14 cellular contexts compared by ENCODE assay signal in genomic region chr10:17506390-17506789, GRCh38. TPM values are rescaled to one million over a fixed set of nuclear protein-coding genes. Genes with fewer than 3 reads are reported as not detected.
DNase-seq lines count a peak whose midpoint lies in the region; ATAC-seq and TF ChIP-seq lines count a peak whose summit lies in the region.
"Had no signal": no experiment of that assay in that cellular context is flagged by ENCODE, and none has a peak within 500 bp of the region (broad histone marks: within the 10 kb centered on the region; RNA-seq: fewer than 3 reads in every experiment).

No MANE protein-coding gene starts in this region.

- no peaks in the 10 kb centered on the region for H3K4me1 ChIP-seq in gastroesophageal sphincter

- intact Hi-C loops in natural killer cell (cut with micrococcal nuclease): loop anchor here (10.0 kb wide), 2 partner anchors 272 to 348 kb away; no protein-coding TSS in a partner anchor

- TF ChIP-seq EP300 in gastroesophageal sphincter (IDR thresholded peaks at IDR 0.05): no peak

- H3K27me3 ChIP-seq in gastroesophageal sphincter: no peaks in the 10 kb centered on the region
- H3K27me3 ChIP-seq: foreskin keratinocyte had no signal

- peak overlapping the region; percentile 88 for H3K27ac Mint-ChIP-seq in activated CD4-positive, alpha-beta T cell treated with anti-CD3 and anti-CD28 coated beads, Interleukin-2, amount 10 ng/mL, durations not matched to agents 7 days and 5 days
- peak overlapping the region; percentile 71 for H3K27ac Mint-ChIP-seq in activated T-helper 17 cell treated with anti-CD3 and anti-CD28 coated beads, Interleukin-2, amount 50 U/mL, for 72 hours
- H3K27ac Mint-ChIP-seq in natural killer cell: peak overlapping the region; percentile 87 to 96
- H3K27ac Mint-ChIP-seq: stimulated activated naive B cell treated with anti-CD40 and anti-IgM and Interleukin-4, amounts not matched to agents 10 μg/mL and 1 μg/mL and 100 μg/mL, for 72 hours had no signal

- 72 to 87% methylated on average over 6 of the region's 6 CpGs for WGBS in gastroesophageal sphincter (ENCODE audit: low coverage in 1 of 2), 2 donors

- H3K4me1 Mint-ChIP-seq in activated CD4-positive, alpha-beta T cell treated with anti-CD3 and anti-CD28 coated beads, Interleukin-2, amount 10 ng/mL, durations not matched to agents 7 days and 5 days: peaks cover 55% of the 10 kb centered on the region
- peaks cover 15% of the 10 kb centered on the region for H3K4me1 Mint-ChIP-seq in activated T-helper 17 cell treated with anti-CD3 and anti-CD28 coated beads, Interleukin-2, amount 50 U/mL, for 72 hours
- H3K4me1 Mint-ChIP-seq in natural killer cell: peaks cover 78 to 85% of the 10 kb centered on the region in 2 donors
- H3K4me1 Mint-ChIP-seq: stimulated activated naive B cell treated with anti-CD40 and anti-IgM and Interleukin-4, amounts not matched to agents 10 μg/mL and 1 μg/mL and 100 μg/mL, for 72 hours had no signal

- peaks cover 19% of the 10 kb centered on the region for H3K36me3 Mint-ChIP-seq in activated CD4-positive, alpha-beta T cell treated with anti-CD3 and anti-CD28 coated beads, Interleukin-2, amount 10 ng/mL, durations not matched to agents 7 days and 5 days (ENCODE audit: low read depth)
- no peaks in the 10 kb centered on the region for H3K36me3 Mint-ChIP-seq in activated T-helper 17 cell treated with anti-CD3 and anti-CD28 coated beads, Interleukin-2, amount 50 U/mL, for 72 hours (ENCODE audit: low read depth)
- no peaks in the 10 kb centered on the region for H3K36me3 Mint-ChIP-seq in natural killer cell
- H3K36me3 Mint-ChIP-seq: stimulated activated naive B cell treated with anti-CD40 and anti-IgM and Interleukin-4, amounts not matched to agents 10 μg/mL and 1 μg/mL and 100 μg/mL, for 72 hours had no signal

- peak overlapping the region; percentile 37 for H3K4me3 Mint-ChIP-seq in activated CD4-positive, alpha-beta T cell treated with anti-CD3 and anti-CD28 coated beads, Interleukin-2, amount 10 ng/mL, durations not matched to agents 7 days and 5 days
- peak overlapping the region; percentile 65 for H3K4me3 Mint-ChIP-seq in activated T-helper 17 cell treated with anti-CD3 and anti-CD28 coated beads, Interleukin-2, amount 50 U/mL, for 72 hours
- H3K4me3 Mint-ChIP-seq in natural killer cell: peak overlapping the region; percentile 92
- H3K4me3 Mint-ChIP-seq: stimulated activated naive B cell treated with anti-CD40 and anti-IgM and Interleukin-4, amounts not matched to agents 10 μg/mL and 1 μg/mL and 100 μg/mL, for 72 hours had no signal

- H3K27ac ChIP-seq in gastroesophageal sphincter: no peak overlapping the region
- H3K27ac ChIP-seq: foreskin keratinocyte had no signal

- TF ChIP-seq CTCF in LNCaP clone FGC (IDR thresholded peaks at IDR 0.05; ENCODE audit: control insufficient read depth, extremely low read depth, insufficient read depth) (no peak), natural killer cell (IDR thresholded peaks at IDR 0.05) (no peak), gastroesophageal sphincter (IDR thresholded peaks at IDR 0.05) (no peak)

- H3K9me3 Mint-ChIP-seq in activated CD4-positive, alpha-beta T cell treated with anti-CD3 and anti-CD28 coated beads, Interleukin-2, amount 10 ng/mL, durations not matched to agents 7 days and 5 days: peaks cover 17% of the 10 kb centered on the region
- H3K9me3 Mint-ChIP-seq in activated T-helper 17 cell treated with anti-CD3 and anti-CD28 coated beads, Interleukin-2, amount 50 U/mL, for 72 hours: peaks cover 7% of the 10 kb centered on the region
- peaks cover 0 to 2% of the 10 kb centered on the region in 2 donors for H3K9me3 Mint-ChIP-seq in natural killer cell

- no peak for TF ChIP-seq POLR2A in gastroesophageal sphincter (IDR thresholded peaks at IDR 0.05)

- peaks cover 4% of the 10 kb centered on the region for H3K27me3 Mint-ChIP-seq in activated CD4-positive, alpha-beta T cell treated with anti-CD3 and anti-CD28 coated beads, Interleukin-2, amount 10 ng/mL, durations not matched to agents 7 days and 5 days
- H3K27me3 Mint-ChIP-seq in activated T-helper 17 cell treated with anti-CD3 and anti-CD28 coated beads, Interleukin-2, amount 50 U/mL, for 72 hours: no peaks in the 10 kb centered on the region
- no peaks in the 10 kb centered on the region for H3K27me3 Mint-ChIP-seq in natural killer cell (ENCODE audit: low read depth in 2 of 2)

- POLR2A ChIA-PET in activated CD4-positive, alpha-beta T cell treated with anti-CD3 and anti-CD28 coated beads, Interleukin-2, amount 10 ng/mL, durations not matched to agents 7 days and 5 days (lab: Charles Lee): no interaction called here

- no peaks in the 10 kb centered on the region for H3K36me3 ChIP-seq in gastroesophageal sphincter

- no peak for DNase-seq in activated CD4-positive, alpha-beta T cell treated with anti-CD3 and anti-CD28 coated beads, Interleukin-2, amount 10 ng/mL, durations not matched to agents 7 days and 5 days
- no peak for DNase-seq in activated CD4-positive, alpha-beta T cell treated with anti-CD3 and anti-CD28 coated beads, Interleukin-2, amount 50 U/mL, for 48 hours
- DNase-seq in LNCaP clone FGC (ENCODE audit: low read depth) (peak; percentile 11), natural killer cell (no peak), cerebellar nuclear complex (lab: John Stamatoyannopoulos, UW) (no peak)
- DNase-seq: aorta; foreskin keratinocyte; NCI-H1694 treated with DMSO at 0.1 percent for 48 hours; stimulated activated naive B cell treated with anti-CD40 and anti-IgM and Interleukin-4, amounts not matched to agents 10 μg/mL and 1 μg/mL and 100 μg/mL, for 72 hours had no signal

- H3K4me3 ChIP-seq in LNCaP clone FGC (ENCODE audit: low read depth, low read length): no peak overlapping the region
- H3K4me3 ChIP-seq in gastroesophageal sphincter: no peak overlapping the region

- CTCF ChIA-PET in activated CD4-positive, alpha-beta T cell treated with anti-CD3 and anti-CD28 coated beads, Interleukin-2, amount 10 ng/mL, durations not matched to agents 7 days and 5 days (lab: Charles Lee): interaction anchor here (1.1 to 2.1 kb wide), 3 partner anchors 10 to 89 kb away, joined by 3 to 6 read pairs (median 3); no protein-coding TSS in a partner anchor

- no peaks in the 10 kb centered on the region for H3K9me3 ChIP-seq in gastroesophageal sphincter

- ATAC-seq in activated T-helper 17 cell treated with anti-CD3 and anti-CD28 coated beads, Interleukin-2, amount 50 U/mL, for 72 hours (replicated peaks): peak; percentile 59
- ATAC-seq in natural killer cell (no peak), GM19351 (IDR thresholded peaks at IDR 0.05; ENCODE audit: unreplicated experiment) (no peak), gastroesophageal sphincter (no peak)
- ATAC-seq: foreskin keratinocyte; HCT116; stimulated activated naive B cell treated with anti-CD40 and anti-IgM and Interleukin-4, amounts not matched to agents 10 μg/mL and 1 μg/mL and 100 μg/mL, for 72 hours had no signal

RNA-seq across cellular contexts. Expression of gene ST8SIA6, which starts 52.0 kb away (rescaled TPM):
- under 1 TPM; 0.15 to 0.20 TPM for total RNA-seq in activated CD4-positive, alpha-beta T cell treated with anti-CD3 and anti-CD28 coated beads, Interleukin-2, amount 10 ng/mL, durations not matched to agents 7 days and 5 days
- under 1 TPM in 1 of 2 donors, not detected in 1; 0.84 TPM for total RNA-seq in activated T-helper 17 cell treated with anti-CD3 and anti-CD28 coated beads, Interleukin-2, amount 50 U/mL, for 72 hours
- 10 to 100 TPM; 12.2 to 19.7 (median 12.5) TPM for total RNA-seq in natural killer cell
- 1 to 10 TPM in 2 of 4 donors, not detected in 2; 1.5 to 1.9 TPM for total RNA-seq in gastroesophageal sphincter
- total RNA-seq: A673 had no signal

Comparison
In these comparisons a context has a peak if more than half of its experiments do, and no peak if none do; other contexts are left out.
1. H3K4me3 Mint-ChIP-seq: peak in every context shown above with its lines; median percentile 92 in natural killer cell; 65 in activated T-helper 17 cell treated with anti-CD3 and anti-CD28 coated beads, Interleukin-2, amount 50 U/mL, for 72 hours; 37 in activated CD4-positive, alpha-beta T cell treated with anti-CD3 and anti-CD28 coated beads, Interleukin-2, amount 10 ng/mL, durations not matched to agents 7 days and 5 days.
2. RNA of gene ST8SIA6, which starts 52.0 kb away (total RNA-seq): 12.2 to 19.7 TPM in natural killer cell; 1.5 to 1.9 TPM in gastroesophageal sphincter, 0.84 TPM in activated T-helper 17 cell treated with anti-CD3 and anti-CD28 coated beads, Interleukin-2, amount 50 U/mL, for 72 hours and 0.15 to 0.20 TPM in activated CD4-positive, alpha-beta T cell treated with anti-CD3 and anti-CD28 coated beads, Interleukin-2, amount 10 ng/mL, durations not matched to agents 7 days and 5 days; every median in the first group is over 4 times any median in the second.
3. Peak in every context shown above with its lines, with median percentiles within 50 percentile points of each other: H3K27ac Mint-ChIP-seq.